In the genomic region with DNA sequence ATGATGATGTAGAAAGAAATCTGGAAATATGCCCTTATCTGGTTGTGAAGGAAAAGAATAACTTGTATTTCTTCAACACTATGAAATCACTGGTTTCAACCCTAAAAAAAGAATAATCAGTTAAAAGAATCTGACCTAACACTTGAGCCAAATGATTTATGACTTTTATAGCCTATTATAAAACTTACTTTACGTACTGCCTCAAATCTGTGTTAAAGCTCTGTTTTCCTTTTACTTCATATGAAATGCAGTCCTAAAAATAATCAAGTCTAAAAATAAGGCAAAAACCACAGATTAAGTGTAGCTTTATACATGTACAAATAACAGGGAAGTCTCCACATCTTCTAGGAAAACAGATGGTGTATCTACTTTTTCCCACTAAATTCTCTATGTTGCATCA, we compare ENCODE assay signal across 28 cellular contexts.
"Had no signal": no experiment of that assay in that cellular context is flagged by ENCODE, and none has a peak within 500 bp of the region (broad histone marks: within the 10 kb centered on the region; RNA-seq: fewer than 3 reads in every experiment).

No MANE protein-coding gene starts in this region.

- H3K36me3 ChIP-seq: left lung, lower lobe of right lung, neural progenitor cell, right atrium auricular region, thoracic aorta had no signal

- H3K4me3 ChIP-seq: left lung, lower lobe of right lung, neural progenitor cell, right atrium auricular region, thoracic aorta had no signal

- H3K27me3 ChIP-seq: left lung, neural progenitor cell, right atrium auricular region had no signal

- H3K4me1 ChIP-seq: lower lobe of right lung, neural progenitor cell, right atrium auricular region had no signal

- H3K27ac ChIP-seq: left lung, lower lobe of right lung, neural progenitor cell, right atrium auricular region, thoracic aorta had no signal

- H3K9ac ChIP-seq: neural progenitor cell had no signal

- H3K9me3 ChIP-seq: left lung, lower lobe of right lung, right atrium auricular region, thoracic aorta had no signal

- DNase-seq: activated CD4-positive, alpha-beta memory T cell treated with anti-CD3 and anti-CD28 coated beads for 36 hours; activated CD4-positive, alpha-beta T cell treated with anti-CD3 and anti-CD28 coated beads, Interleukin-2, amount 10 ng/mL, durations not matched to agents 24 days and 14 days; activated CD4-positive, CD25-positive, alpha-beta regulatory T cell treated with anti-CD3 and anti-CD28 coated beads, Interleukin-2, amount 50 U/mL, for 72 hours; activated CD8-positive, alpha-beta memory T cell treated with anti-CD3 and anti-CD28 coated beads, Interleukin-2, amount 50 U/mL, for 48 hours; activated gamma-delta T cell treated with Interleukin-2 at 50 U/mL for 16 hours; activated naive CD4-positive, alpha-beta T cell treated with anti-CD3 and anti-CD28 coated beads, Interleukin-2, amount 50 U/mL, for 16 hours; activated T-cell treated with anti-CD3 and anti-CD28 coated beads, Interleukin-2, amount 50 U/mL, for 4 hours; amygdala; caudate nucleus; cortex of kidney; effector memory CD8-positive, alpha-beta T cell; head of caudate nucleus; hypothalamus; immature natural killer cell; kidney glomerular epithelial cell; left lung; lower lobe of right lung; mesendoderm; natural killer cell; stimulated activated CD4-positive, alpha-beta T cell treated with anti-CD3 and anti-CD28 coated beads, Interleukin-12 subunit alpha, Interleukin-12 subunit beta, amount 100 ng/mL, for 4 hours; stimulated activated CD4-positive, alpha-beta T cell treated with anti-CD3 and anti-CD28 coated beads, Interleukin-4, amount 100 ng/mL, for 24 hours; T1000; trophoblast cell had no signal

- ATAC-seq: activated T-helper 17 cell treated with anti-CD3 and anti-CD28 coated beads, Interleukin-2, amount 50 U/mL, for 72 hours; effector memory CD8-positive, alpha-beta T cell; left lung; lower lobe of right lung; natural killer cell; stimulated activated effector memory CD8-positive, alpha-beta T cell treated with anti-CD3 and anti-CD28 coated beads, Interleukin-12 subunit alpha, Interleukin-12 subunit beta, amount 100 ng/mL, for 72 hours had no signal

- H3K4me2 ChIP-seq: neural progenitor cell had no signal
